Comparison of ENCODE assay signal across 26 cellular contexts in the genomic region with DNA sequence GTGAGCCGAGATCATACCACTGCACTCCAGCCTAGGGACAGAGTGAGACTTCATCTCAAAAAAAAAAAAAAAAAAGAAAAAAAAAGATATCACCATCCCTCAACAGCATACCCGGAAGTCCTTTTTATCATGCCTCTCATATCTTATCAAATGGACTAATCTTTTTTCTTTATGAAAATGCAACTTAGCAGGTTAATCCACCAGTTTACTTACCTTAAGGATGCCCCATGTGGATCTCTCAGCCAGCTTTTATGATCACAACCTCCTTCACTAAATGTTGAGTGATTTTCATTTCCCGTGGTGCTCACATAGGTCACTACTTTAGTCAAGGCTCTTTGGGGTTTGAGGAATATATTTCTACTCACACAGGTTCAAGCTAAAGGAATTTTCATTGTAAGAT.
"Had no signal": no experiment of that assay in that cellular context is flagged by ENCODE, and none has a peak within 500 bp of the region (broad histone marks: within the 10 kb centered on the region; RNA-seq: fewer than 3 reads in every experiment).

No MANE protein-coding gene starts in this region.

- H3K27ac ChIP-seq: brain microvascular endothelial cell, cardiac muscle cell, SK-N-MC had no signal

- H3K36me3 ChIP-seq: brain microvascular endothelial cell, cardiac muscle cell had no signal

- H3K4me3 Mint-ChIP-seq: activated B cell treated with CpG ODN at 0.5 μM for 24 hours; activated CD4-positive, alpha-beta memory T cell treated with anti-CD3 and anti-CD28 coated beads, Interleukin-2, amount 10 ng/mL, durations not matched to agents 7 days and 5 days; activated CD4-positive, alpha-beta T cell treated with anti-CD3 and anti-CD28 coated beads, Interleukin-2, amount 10 ng/mL, durations not matched to agents 24 days and 14 days; activated naive CD4-positive, alpha-beta T cell treated with anti-CD3 and anti-CD28 coated beads for 36 hours; activated naive CD8-positive, alpha-beta T cell; activated T-helper 17 cell treated with anti-CD3 and anti-CD28 coated beads, Interleukin-2, amount 50 U/mL, for 72 hours; T-cell had no signal

- H3K36me3 Mint-ChIP-seq: activated naive CD8-positive, alpha-beta T cell; T-cell had no signal

- DNase-seq: activated B cell treated with CpG ODN at 0.5 μM for 24 hours; activated CD4-positive, alpha-beta memory T cell treated with anti-CD3 and anti-CD28 coated beads, Interleukin-2, amount 10 ng/mL, durations not matched to agents 7 days and 5 days; activated CD4-positive, alpha-beta T cell treated with anti-CD3 and anti-CD28 coated beads for 1 hour; activated CD4-positive, alpha-beta T cell treated with anti-CD3 and anti-CD28 coated beads, Interleukin-2, amount 10 ng/mL, durations not matched to agents 24 days and 14 days; activated gamma-delta T cell; activated naive CD4-positive, alpha-beta T cell treated with anti-CD3 and anti-CD28 coated beads for 36 hours; activated T-cell treated with anti-CD3 and anti-CD28 coated beads for 4 hours; activated T-cell treated with anti-CD3 and anti-CD28 coated beads, Interleukin-2, amount 50 U/mL, for 48 hours; Karpas-422; NCI-H1048; NCI-H1417; NCI-H1930; NCI-H2171; NCI-H345; NCI-H510A; NCI-H526 treated with DMSO at 0.1 percent for 48 hours; NCI-H82; OCI-M1; SHP77 treated with DMSO at 0.1 percent for 48 hours; T-cell; T-helper 2 cell had no signal

- ATAC-seq: activated T-helper 17 cell treated with anti-CD3 and anti-CD28 coated beads, Interleukin-2, amount 50 U/mL, for 72 hours; T-cell had no signal

- H3K27me3 ChIP-seq: brain microvascular endothelial cell, cardiac muscle cell had no signal

- H3K27ac Mint-ChIP-seq: activated B cell treated with CpG ODN at 0.5 μM for 24 hours; activated CD4-positive, alpha-beta memory T cell treated with anti-CD3 and anti-CD28 coated beads, Interleukin-2, amount 10 ng/mL, durations not matched to agents 7 days and 5 days; activated CD4-positive, alpha-beta T cell treated with anti-CD3 and anti-CD28 coated beads, Interleukin-2, amount 10 ng/mL, durations not matched to agents 24 days and 14 days; activated naive CD4-positive, alpha-beta T cell treated with anti-CD3 and anti-CD28 coated beads for 36 hours; activated naive CD8-positive, alpha-beta T cell; activated T-helper 17 cell treated with anti-CD3 and anti-CD28 coated beads, Interleukin-2, amount 50 U/mL, for 72 hours; T-cell had no signal

- H3K4me3 ChIP-seq: cardiac muscle cell, SK-N-MC had no signal

- H3K4me1 Mint-ChIP-seq: activated B cell treated with CpG ODN at 0.5 μM for 24 hours; activated CD4-positive, alpha-beta memory T cell treated with anti-CD3 and anti-CD28 coated beads, Interleukin-2, amount 10 ng/mL, durations not matched to agents 7 days and 5 days; activated CD4-positive, alpha-beta T cell treated with anti-CD3 and anti-CD28 coated beads, Interleukin-2, amount 10 ng/mL, durations not matched to agents 24 days and 14 days; activated T-helper 17 cell treated with anti-CD3 and anti-CD28 coated beads, Interleukin-2, amount 50 U/mL, for 72 hours; T-cell had no signal

- H3K27me3 Mint-ChIP-seq: activated B cell treated with CpG ODN at 0.5 μM for 24 hours; activated CD4-positive, alpha-beta memory T cell treated with anti-CD3 and anti-CD28 coated beads, Interleukin-2, amount 10 ng/mL, durations not matched to agents 7 days and 5 days; activated CD4-positive, alpha-beta T cell treated with anti-CD3 and anti-CD28 coated beads, Interleukin-2, amount 10 ng/mL, durations not matched to agents 24 days and 14 days; activated naive CD8-positive, alpha-beta T cell; activated T-helper 17 cell treated with anti-CD3 and anti-CD28 coated beads, Interleukin-2, amount 50 U/mL, for 72 hours; T-cell had no signal
